Comparison of ENCODE assay signal across 9 cellular contexts in genomic region chr1:234881893-234882771, GRCh38.
DNase-seq lines count a peak whose midpoint lies in the region; ATAC-seq and TF ChIP-seq lines count a peak whose summit lies in the region.
"Had no signal": no experiment of that assay in that cellular context is flagged by ENCODE, and none has a peak within 500 bp of the region (broad histone marks: within the 10 kb centered on the region; RNA-seq: fewer than 3 reads in every experiment).

No MANE protein-coding gene starts in this region.

- H3K9me3 Mint-ChIP-seq in effector memory CD8-positive, alpha-beta T cell: no peaks in the 10 kb centered on the region

- DNase-seq in GM13977 (ENCODE audit: low spot score): peak; percentile 81
- DNase-seq in effector memory CD8-positive, alpha-beta T cell: no peak
- no peak for DNase-seq in BE2C
- no peak for DNase-seq in NCI-H1092 treated with DMSO at 0.1 percent for 48 hours (lab: John Stamatoyannopoulos, UW)
- no peak for DNase-seq in A673 (ENCODE audit: low spot score)
- DNase-seq in midbrain (lab: John Stamatoyannopoulos, UW): no peak
- DNase-seq: SHP77 treated with DMSO at 0.1 percent for 48 hours had no signal

- CTCF ChIA-PET in A673 (lab: Charles Lee): no interaction called here

- in situ Hi-C loops in GM13977 (cut with MboI; ENCODE audit: low pct_unique_long_range_greater_than_20kb, low sequenced_read_pairs, unreplicated experiment): loop anchor here (10.0 kb wide), 1 partner anchor 53 kb away; no protein-coding TSS in a partner anchor

- POLR2A ChIA-PET in A673 (lab: Charles Lee; ENCODE audit: low non-redundant PET): no interaction called here

- H3K4me1 ChIP-seq in BE2C (no peaks in the 10 kb centered on the region), A673 (ENCODE audit: insufficient read depth, low read length, poor library complexity, severe bottlenecking) (no peaks in the 10 kb centered on the region)

- peaks cover 15 to 21% of the 10 kb centered on the region in 2 donors for H3K4me1 Mint-ChIP-seq in effector memory CD8-positive, alpha-beta T cell (ENCODE audit: low read depth in 2 of 2)

- peak overlapping the region; percentile 62 to 75 for H3K27ac Mint-ChIP-seq in effector memory CD8-positive, alpha-beta T cell

- TF ChIP-seq CTCF in GM13977 (IDR thresholded peaks at IDR 0.05; ENCODE audit: extremely low read depth, insufficient read depth, missing control alignments): no peak
- TF ChIP-seq CTCF in BE2C (IDR thresholded peaks at IDR 0.05; ENCODE audit: low read depth, low read length): no peak
- no peak for TF ChIP-seq CTCF in A673 (conservative IDR thresholded peaks at IDR 0.05; ENCODE audit: low read depth, low read length)

- ATAC-seq in GM19468 (IDR thresholded peaks at IDR 0.05; ENCODE audit: extremely low read depth, unreplicated experiment) (peak; percentile 69), HG03342 (IDR thresholded peaks at IDR 0.05; ENCODE audit: unreplicated experiment) (peak; percentile 85)
- ATAC-seq in effector memory CD8-positive, alpha-beta T cell (replicated peaks): peak; percentile 82

- H3K9me3 ChIP-seq in BE2C: no peaks in the 10 kb centered on the region
- H3K9me3 ChIP-seq in A673 (ENCODE audit: low read depth, low read length, poor library complexity, severe bottlenecking): no peaks in the 10 kb centered on the region

- intact Hi-C loops in A673 (cut with micrococcal nuclease; ENCODE audit: unreplicated experiment): no loop called here

- H3K27me3 ChIP-seq in BE2C: no peaks in the 10 kb centered on the region
- no peaks in the 10 kb centered on the region for H3K27me3 ChIP-seq in A673 (replicated peaks; ENCODE audit: insufficient read depth, low read depth, low read length, poor library complexity)

- H3K4me3 Mint-ChIP-seq in effector memory CD8-positive, alpha-beta T cell: no peak overlapping the region

- no peaks in the 10 kb centered on the region for H3K36me3 Mint-ChIP-seq in effector memory CD8-positive, alpha-beta T cell (ENCODE audit: insufficient read depth)

- H3K4me3 ChIP-seq in BE2C (ENCODE audit: low read depth, low read length) (no peak overlapping the region), A673 (ENCODE audit: low read depth, low read length, poor library complexity, severe bottlenecking) (no peak overlapping the region)

- no peak overlapping the region for H3K27ac ChIP-seq in A673 (ENCODE audit: low read depth, low read length, poor library complexity, severe bottlenecking)

- no TSS peak for BruUV-seq in A673 (replicated peaks; lab: Mats Ljungman, UMichigan)

- H3K27me3 Mint-ChIP-seq in effector memory CD8-positive, alpha-beta T cell: peaks cover 5 to 14% of the 10 kb centered on the region in 2 donors

- no peaks in the 10 kb centered on the region for H3K36me3 ChIP-seq in BE2C
- no peaks in the 10 kb centered on the region for H3K36me3 ChIP-seq in A673 (ENCODE audit: insufficient read depth, low read length, poor library complexity, severe bottlenecking)
